ENCODE assay signal across 13 cellular contexts in genomic region chr4:115154826-115155225, GRCh38. TPM values are rescaled to one million over a fixed set of nuclear protein-coding genes. Genes with fewer than 3 reads are reported as not detected.
DNase-seq lines count a peak whose midpoint lies in the region; ATAC-seq, FAIRE-seq and TF ChIP-seq lines count a peak whose summit lies in the region.
"Had no signal": no experiment of that assay in that cellular context is flagged by ENCODE, and none has a peak within 500 bp of the region (broad histone marks: within the 10 kb centered on the region; RNA-seq: fewer than 3 reads in every experiment).

No MANE protein-coding gene starts in this region.

- no peaks in the 10 kb centered on the region for H3K36me3 ChIP-seq in H1 (ENCODE audit: control insufficient read depth in 2 of 4, insufficient read depth in 4 of 4, low read length in 3 of 4)
- H3K36me3 ChIP-seq in smooth muscle cell (ENCODE audit: low read depth), result no peaks in the 10 kb centered on the region
- H3K36me3 ChIP-seq in naive thymus-derived CD4-positive, alpha-beta T cell (ENCODE audit: control insufficient read depth in 2 of 3, insufficient read depth in 3 of 3, low read length in 3 of 3), result no peaks in the 10 kb centered on the region
- H3K36me3 ChIP-seq: BLaER1 treated with 17β-estradiol and CSF1 and Interleukin-3, amounts not matched to agents 10 nM and 100 nM; stomach had no signal

- H3K9ac ChIP-seq in H1 (replicated peaks in 1 of 4; ENCODE audit: extremely low read depth in 1 of 4, low read depth in 3 of 4, low read length in 3 of 4), result no peak overlapping the region
- no peak overlapping the region for H3K9ac ChIP-seq in smooth muscle cell (ENCODE audit: low read depth)
- H3K9ac ChIP-seq: BLaER1 treated with 17β-estradiol and CSF1 and Interleukin-3, amounts not matched to agents 10 nM and 100 nM had no signal

- H2BK12ac ChIP-seq in H1 (ENCODE audit: low read depth, low read length), result no peak overlapping the region

- H3K4me1 ChIP-seq in H1 (replicated peaks in 1 of 4; ENCODE audit: control insufficient read depth in 3 of 4, insufficient read depth in 4 of 4, low read length in 3 of 4) (no peaks in the 10 kb centered on the region), smooth muscle cell (ENCODE audit: low read depth) (no peaks in the 10 kb centered on the region)
- no peaks in the 10 kb centered on the region for H3K4me1 ChIP-seq in naive thymus-derived CD4-positive, alpha-beta T cell (ENCODE audit: control insufficient read depth in 2 of 2, insufficient read depth in 2 of 2, low read length in 2 of 2)
- H3K4me1 ChIP-seq: stomach had no signal

- H4K20me1 ChIP-seq in H1 (replicated peaks in 1 of 2; ENCODE audit: control insufficient read depth in 1 of 2, insufficient read depth in 2 of 2, low read length in 2 of 2) (no peaks in the 10 kb centered on the region), smooth muscle cell (ENCODE audit: low read depth) (no peaks in the 10 kb centered on the region)
- H4K20me1 ChIP-seq: BLaER1 treated with 17β-estradiol and CSF1 and Interleukin-3, amounts not matched to agents 10 nM and 100 nM had no signal

- peak; percentile 84 to 91 for TF ChIP-seq RAD21 in H1 (IDR thresholded peaks at IDR 0.05 in 1 of 2, conservative IDR thresholded peaks at IDR 0.05 in 1 of 2; ENCODE audit: low read depth in 2 of 2, low read length in 2 of 2)

- intact Hi-C loops in left cardiac atrium (cut with DNase I), result no loop called here
- intact Hi-C loops in naive thymus-derived CD4-positive, alpha-beta T cell (cut with micrococcal nuclease), result no loop called here

- H3K27me3 Mint-ChIP-seq in naive thymus-derived CD4-positive, alpha-beta T cell, result no peaks in the 10 kb centered on the region

- H3K4ac ChIP-seq in H1 (replicated peaks; ENCODE audit: insufficient read length, low read depth, low read length), result no peak overlapping the region

- H3K23me2 ChIP-seq in H1 (ENCODE audit: low read depth, low read length), result no peaks in the 10 kb centered on the region

- TF ChIP-seq POLR2A in H1 (IDR thresholded peaks at IDR 0.05; ENCODE audit: control extremely low read depth in 1 of 2, low read depth in 2 of 2, low read length in 2 of 2), result no peak

- H4K91ac ChIP-seq in H1 (replicated peaks; ENCODE audit: insufficient read length, low read length), result no peak overlapping the region

- H3K27ac ChIP-seq in H1 (ENCODE audit: low read depth, low read length) (no peak overlapping the region), smooth muscle cell (ENCODE audit: low read depth) (no peak overlapping the region)
- H3K27ac ChIP-seq in naive thymus-derived CD4-positive, alpha-beta T cell (ENCODE audit: low read depth, low read length), result no peak overlapping the region
- H3K27ac ChIP-seq: BLaER1 treated with 17β-estradiol and CSF1 and Interleukin-3, amounts not matched to agents 10 nM and 100 nM; stomach had no signal

- peak; percentile 24 for FAIRE-seq in H1 (lab: Jason Lieb, UNC)

- no peak overlapping the region for H3K27ac Mint-ChIP-seq in naive thymus-derived CD4-positive, alpha-beta T cell
- H3K27ac Mint-ChIP-seq: activated naive CD4-positive, alpha-beta T cell treated with anti-CD3 and anti-CD28 coated beads, Interleukin-2, amount 50 U/mL, for 72 hours; nephron progenitor cell had no signal

- H3K56ac ChIP-seq in H1 (replicated peaks; ENCODE audit: insufficient read length, low read depth, low read length), result no peak overlapping the region

- H3K27me3 ChIP-seq in H1 (replicated peaks in 1 of 4; ENCODE audit: control insufficient read depth in 3 of 4, extremely low read depth in 1 of 4, insufficient read depth in 3 of 4, low read length in 3 of 4), result no peaks in the 10 kb centered on the region
- H3K27me3 ChIP-seq in smooth muscle cell (ENCODE audit: low read depth), result no peaks in the 10 kb centered on the region
- H3K27me3 ChIP-seq in naive thymus-derived CD4-positive, alpha-beta T cell (ENCODE audit: control insufficient read depth in 2 of 2, insufficient read depth in 2 of 2, low read length in 2 of 2), result no peaks in the 10 kb centered on the region
- H3K27me3 ChIP-seq: BLaER1 treated with 17β-estradiol and CSF1 and Interleukin-3, amounts not matched to agents 10 nM and 100 nM; stomach had no signal

- H3K79me1 ChIP-seq in H1 (ENCODE audit: low read depth, low read length), result no peaks in the 10 kb centered on the region

- TF ChIP-seq CTCF in H1 (IDR thresholded peaks at IDR 0.05; ENCODE audit: control extremely low read depth in 1 of 3, insufficient read depth in 1 of 3, low read depth in 1 of 3, low read length in 3 of 3) (peak in 2 of 3 experiments; percentile 48 to 58; a peak in 3 of 4 replicates), smooth muscle cell (IDR thresholded peaks at IDR 0.05; ENCODE audit: borderline replicate concordance, insufficient read depth, poor library complexity, severe bottlenecking) (peak; percentile 19)

- POLR2A ChIA-PET in H1 (lab: Charles Lee; ENCODE audit: partially characterized antibody), result no interaction called here
- POLR2A ChIA-PET in naive thymus-derived CD4-positive, alpha-beta T cell (lab: Charles Lee), result no interaction called here

- no peaks in the 10 kb centered on the region for H3K79me2 ChIP-seq in H1 (ENCODE audit: control insufficient read depth in 1 of 2, insufficient read depth in 2 of 2, low read length in 2 of 2)
- no peaks in the 10 kb centered on the region for H3K79me2 ChIP-seq in smooth muscle cell (ENCODE audit: low read depth)

- H3K4me2 ChIP-seq in H1 (ENCODE audit: insufficient read depth in 1 of 2, low read depth in 2 of 2, low read length in 2 of 2) (no peak overlapping the region), smooth muscle cell (no peak overlapping the region)
- H3K4me2 ChIP-seq: BLaER1 treated with 17β-estradiol and CSF1 and Interleukin-3, amounts not matched to agents 10 nM and 100 nM had no signal

- ATAC-seq in left cardiac atrium, result no peak
- ATAC-seq in HG02981 (IDR thresholded peaks at IDR 0.05; ENCODE audit: unreplicated experiment), result no peak
- no peak for ATAC-seq in naive thymus-derived CD4-positive, alpha-beta T cell
- ATAC-seq: activated naive CD4-positive, alpha-beta T cell treated with anti-CD3 and anti-CD28 coated beads, Interleukin-2, amount 50 U/mL, for 72 hours had no signal

- no peaks in the 10 kb centered on the region for H3K4me1 Mint-ChIP-seq in naive thymus-derived CD4-positive, alpha-beta T cell
- H3K4me1 Mint-ChIP-seq: nephron progenitor cell had no signal

- no peak overlapping the region for H2BK5ac ChIP-seq in H1 (ENCODE audit: low read depth, low read length)

- no peak overlapping the region for H2BK20ac ChIP-seq in H1 (ENCODE audit: low read length)

- H3K4me3 ChIP-seq in H1 (ENCODE audit: extremely low read depth in 1 of 4, insufficient read depth in 2 of 4, low read depth in 3 of 4, low read length in 4 of 4) (no peak overlapping the region), smooth muscle cell (no peak overlapping the region)
- H3K4me3 ChIP-seq in naive thymus-derived CD4-positive, alpha-beta T cell (ENCODE audit: low read length), result no peak overlapping the region
- H3K4me3 ChIP-seq: BLaER1 treated with 17β-estradiol and CSF1 and Interleukin-3, amounts not matched to agents 10 nM and 100 nM; stomach had no signal

- H3K4me3 Mint-ChIP-seq in naive thymus-derived CD4-positive, alpha-beta T cell, result no peak overlapping the region
- H3K4me3 Mint-ChIP-seq: nephron progenitor cell had no signal

- no peak for TF ChIP-seq EP300 in H1 (IDR thresholded peaks at IDR 0.05; ENCODE audit: borderline replicate concordance in 1 of 2, low read depth in 2 of 2, low read length in 2 of 2)

- H3K9me3 Mint-ChIP-seq in naive thymus-derived CD4-positive, alpha-beta T cell, result no peaks in the 10 kb centered on the region
- H3K9me3 Mint-ChIP-seq: nephron progenitor cell had no signal

- no peak overlapping the region for H3K23ac ChIP-seq in H1 (ENCODE audit: insufficient read length)

- no peak overlapping the region for H2AK5ac ChIP-seq in H1 (ENCODE audit: low read depth, low read length)

- H3K14ac ChIP-seq in H1 (ENCODE audit: insufficient read length), result no peak overlapping the region

- CTCF ChIA-PET in H1 (lab: Charles Lee; ENCODE audit: partially characterized antibody), result interaction anchor here (0.8 to 0.9 kb wide), 2 partner anchors 63 to 805 kb away, joined by 3 read pairs; no protein-coding TSS in a partner anchor
- CTCF ChIA-PET in naive thymus-derived CD4-positive, alpha-beta T cell (lab: Charles Lee), result no interaction called here

- H3F3A ChIP-seq in smooth muscle cell (ENCODE audit: low read depth), result no peaks in the 10 kb centered on the region

- H4K8ac ChIP-seq in H1 (ENCODE audit: extremely low read depth, insufficient read depth, low read length), result no peak overlapping the region

- H2AFZ ChIP-seq in H1 (ENCODE audit: low read length), result no peak overlapping the region
- H2AFZ ChIP-seq in smooth muscle cell (ENCODE audit: low read depth), result no peak overlapping the region

- H4K5ac ChIP-seq in H1 (ENCODE audit: insufficient read length, low read depth, low read length), result no peak overlapping the region

- no peaks in the 10 kb centered on the region for H3K36me3 Mint-ChIP-seq in naive thymus-derived CD4-positive, alpha-beta T cell
- H3K36me3 Mint-ChIP-seq: activated naive CD4-positive, alpha-beta T cell treated with anti-CD3 and anti-CD28 coated beads, Interleukin-2, amount 50 U/mL, for 72 hours had no signal

- no peak overlapping the region for H2BK15ac ChIP-seq in H1 (ENCODE audit: low read length)

- H3K18ac ChIP-seq in H1 (ENCODE audit: extremely low read depth, low read length), result no peak overlapping the region

- no peaks in the 10 kb centered on the region for H3K9me3 ChIP-seq in H1 (ENCODE audit: insufficient read depth in 2 of 2, low read depth in 1 of 2, low read length in 1 of 2)
- H3K9me3 ChIP-seq in smooth muscle cell (replicated peaks; ENCODE audit: low read depth), result no peaks in the 10 kb centered on the region
- H3K9me3 ChIP-seq in naive thymus-derived CD4-positive, alpha-beta T cell (ENCODE audit: control insufficient read depth in 2 of 3, low read length in 3 of 3), result no peaks in the 10 kb centered on the region
- H3K9me3 ChIP-seq: BLaER1 treated with 17β-estradiol and CSF1 and Interleukin-3, amounts not matched to agents 10 nM and 100 nM; stomach had no signal

- H2BK120ac ChIP-seq in H1 (replicated peaks; ENCODE audit: low read depth, low read length), result no peak overlapping the region

- peak; percentile 21 for DNase-seq in NCI-H82 (lab: John Stamatoyannopoulos, UW)
- DNase-seq in NCI-H82 treated with DMSO at 0.1 percent for 48 hours (lab: John Stamatoyannopoulos, UW; ENCODE audit: unreplicated experiment), result no peak
- DNase-seq in NCI-H2171 treated with DMSO at 0.1 percent for 48 hours (lab: John Stamatoyannopoulos, UW), result peak; percentile 64
- no peak for DNase-seq in H1 (ENCODE audit: low read depth in 1 of 2, low spot score in 2 of 2)
- no peak for DNase-seq in smooth muscle cell (lab: John Stamatoyannopoulos, UW; ENCODE audit: unreplicated experiment)
- DNase-seq in left cardiac atrium, result no peak
- DNase-seq in naive thymus-derived CD4-positive, alpha-beta T cell, result no peak
- DNase-seq: KBM-7, nephron progenitor cell, stomach had no signal

RNA-seq across cellular contexts. Expression of gene NDST4, which starts 41.4 kb away (rescaled TPM):
- total RNA-seq in H1 (2021; fragmentation: NEBNext Ultra II Directional; extraction: Animal tissue kit (Norgen Biotek cat#: 25700)), result not detected in 2 replicates
- polyA plus RNA-seq in H1 (2011; rRNA removed) (0.02 TPM in 1 of 2 replicates, not detected in the other), smooth muscle cell (not detected in 2 replicates)
- polyA plus RNA-seq in H1 (2011; cell fraction: cytosol; rRNA removed), result not detected
- polyA plus RNA-seq in H1 (2011; cell fraction: nucleus; rRNA removed), result not detected
- not detected in 4 replicates for polyA plus RNA-seq in H1 (2012, experiment 1 of 2)
- polyA plus RNA-seq in H1 (2012, experiment 2 of 2), result not detected
- polyA plus RNA-seq in H1 (2013, experiment 1 of 2), result 0.04 TPM
- polyA plus RNA-seq in H1 (2013, experiment 2 of 2), result 0.04 TPM
- polyA minus RNA-seq in H1 (2011; rRNA and poly(A)+ RNA removed), result not detected in 2 replicates
- not detected for polyA minus RNA-seq in H1 (2011; cell fraction: cytosol; rRNA and poly(A)+ RNA removed)
- polyA minus RNA-seq in H1 (2011; cell fraction: nucleus; rRNA and poly(A)+ RNA removed), result not detected
- total RNA-seq in smooth muscle cell (not detected in 2 replicates), left cardiac atrium (not detected)
- total RNA-seq in naive thymus-derived CD4-positive, alpha-beta T cell, result not detected
- polyA plus RNA-seq in naive thymus-derived CD4-positive, alpha-beta T cell, result not detected
- total RNA-seq: activated naive CD4-positive, alpha-beta T cell treated with anti-CD3 and anti-CD28 coated beads, Interleukin-2, amount 50 U/mL, for 72 hours had no signal

Comparison
In these comparisons a context has a peak if more than half of its experiments do, and no peak if none do; other contexts are left out.
1. DNase-seq: peak in NCI-H82 (single experiment) and NCI-H2171 treated with DMSO at 0.1 percent for 48 hours (single experiment); none in NCI-H82 treated with DMSO at 0.1 percent for 48 hours (single experiment), H1 (0 of 2), smooth muscle cell (single experiment), left cardiac atrium (single experiment) and naive thymus-derived CD4-positive, alpha-beta T cell (0 of 9).